Comparison of ENCODE assay signal across 1 cellular context in the genomic region with DNA sequence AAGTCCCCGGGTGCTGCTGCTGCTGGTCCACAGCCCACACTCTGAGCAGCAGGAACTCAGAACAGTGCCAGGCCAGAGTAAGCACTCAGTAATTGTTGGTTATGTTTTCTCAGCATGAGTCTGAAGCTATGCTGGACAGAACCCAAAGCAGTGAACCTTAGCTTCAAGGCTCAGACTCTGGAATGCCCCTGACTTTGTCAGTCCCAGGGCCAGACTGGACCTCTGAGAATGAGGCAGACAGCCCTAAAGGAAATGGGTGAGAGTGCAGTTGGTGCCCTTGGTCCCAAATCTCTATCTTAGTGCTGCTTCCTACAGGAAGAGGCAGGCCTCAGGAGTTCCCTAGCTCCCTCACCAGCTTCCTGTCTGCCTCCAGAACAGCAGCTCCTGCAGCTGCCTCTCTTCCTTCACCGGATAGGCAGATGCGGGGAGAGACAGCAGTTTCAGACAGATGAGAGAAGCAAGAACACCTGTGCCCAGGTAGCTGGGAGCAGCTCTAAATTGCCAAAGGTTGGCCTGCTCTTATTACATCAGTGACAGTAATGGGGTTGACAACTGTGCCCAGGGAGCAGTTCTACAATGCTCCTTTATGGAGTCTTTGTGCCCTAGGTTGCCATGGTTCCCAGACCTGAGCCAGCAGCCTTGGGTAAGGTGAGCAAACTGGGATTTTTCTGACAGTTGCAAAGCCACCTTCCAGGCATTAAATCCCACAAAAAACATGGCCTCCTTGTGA.
A peak's percentile ranks its signal among the peaks of the same experiment; 100 is the strongest.
TF ChIP-seq lines count a peak whose summit lies in the region.

No MANE protein-coding gene starts in this region.

TF ChIP-seq in HEK293, 187 proteins besides CTCF, POLR2A, EP300 and RAD21 (continued from another document):
- TF ChIP-seq ZNF600 (tag by site-specific recombination; IDR thresholded peaks at IDR 0.05), result 0 out of 2 replicates have a peak, but pooled peaks have one; percentile 18
- peak; percentile 89 for TF ChIP-seq ZIC2 (tag by site-specific recombination; IDR thresholded peaks at IDR 0.05)
- TF ChIP-seq REST (tag by site-specific recombination; IDR thresholded peaks at IDR 0.05), result peak; percentile 86
- 0 out of 2 replicates have a peak, but pooled peaks have one; percentile 22 for TF ChIP-seq ZBTB17 (tag by site-specific recombination; IDR thresholded peaks at IDR 0.05)
